In genomic region chr6:139480356-139480833, GRCh38 we compare ENCODE assay signal across 1 cellular context.
TF ChIP-seq lines count a peak whose summit lies in the region.

No MANE protein-coding gene starts in this region.

TF ChIP-seq in HepG2, 621 proteins besides CTCF, POLR2A, EP300 and RAD21 (continued from another document and continues in another):
- peak; percentile 10; the same call in 1 of the 2 replicates for TF ChIP-seq ZNF646 (CRISPR knock-in tag; IDR thresholded peaks at IDR 0.05)
- no peak for TF ChIP-seq HIVEP1 (CRISPR knock-in tag; IDR thresholded peaks at IDR 0.05)
- no peak for TF ChIP-seq TAF1 (CRISPR knock-in tag; IDR thresholded peaks at IDR 0.05)
- TF ChIP-seq SNRNP70 (IDR thresholded peaks at IDR 0.05; ENCODE audit: low read depth, low read length), result no peak
- TF ChIP-seq AFF4 (CRISPR knock-in tag; IDR thresholded peaks at IDR 0.05), result no peak
- no peak for TF ChIP-seq ZNF512 (CRISPR knock-in tag; IDR thresholded peaks at IDR 0.05)
- TF ChIP-seq ZMYM2 (CRISPR knock-in tag; IDR thresholded peaks at IDR 0.05), result 0 out of 2 replicates have a peak, but pooled peaks have one; percentile 69
- no peak for TF ChIP-seq ARNT (IDR thresholded peaks at IDR 0.05)
- TF ChIP-seq KMT2A (CRISPR knock-in tag; IDR thresholded peaks at IDR 0.05), result 0 out of 2 replicates have a peak, but pooled peaks have one; percentile 48
- TF ChIP-seq ATF6 (CRISPR knock-in tag; conservative IDR thresholded peaks at IDR 0.05), result no peak
- TF ChIP-seq YEATS4 (CRISPR knock-in tag; IDR thresholded peaks at IDR 0.05; ENCODE audit: borderline replicate concordance), result peak; percentile 82
- TF ChIP-seq ZFP36L2 (CRISPR knock-in tag; IDR thresholded peaks at IDR 0.05), result no peak
- TF ChIP-seq TBX3 (IDR thresholded peaks at IDR 0.05; ENCODE audit: borderline replicate concordance), result peak; percentile 75; the same call in 1 of the 2 replicates
- no peak for TF ChIP-seq LBX2 (CRISPR knock-in tag; IDR thresholded peaks at IDR 0.05; ENCODE audit: borderline replicate concordance)
- TF ChIP-seq KMT2B (CRISPR knock-in tag; IDR thresholded peaks at IDR 0.05), result peak; percentile 59; the same call in 1 of the 2 replicates
- TF ChIP-seq DRAP1 (CRISPR knock-in tag; IDR thresholded peaks at IDR 0.05), result peak; percentile 35; the same call in 1 of the 2 replicates
- TF ChIP-seq FOXO1 (CRISPR knock-in tag; IDR thresholded peaks at IDR 0.05), result peak; percentile 92
- TF ChIP-seq PHF20 (CRISPR knock-in tag; IDR thresholded peaks at IDR 0.05), result no peak
- TF ChIP-seq PAWR (CRISPR knock-in tag; IDR thresholded peaks at IDR 0.05; ENCODE audit: borderline replicate concordance), result no peak
- peak; percentile 38; the same call in 1 of the 2 replicates for TF ChIP-seq ZNF652 (CRISPR knock-in tag; IDR thresholded peaks at IDR 0.05; ENCODE audit: borderline replicate concordance, low read depth)
- no peak for TF ChIP-seq ZSCAN22 (CRISPR knock-in tag; IDR thresholded peaks at IDR 0.05)
- TF ChIP-seq HNF1A (IDR thresholded peaks at IDR 0.05; ENCODE audit: low read depth), result peak; percentile 55; the same call in 1 of the 2 replicates
- TF ChIP-seq HNF1A (CRISPR knock-in tag; IDR thresholded peaks at IDR 0.05; ENCODE audit: borderline replicate concordance), result peak; percentile 85; the same call in 1 of the 2 replicates
- TF ChIP-seq MEF2D (CRISPR knock-in tag; IDR thresholded peaks at IDR 0.05), result peak; percentile 63; the same call in 1 of the 2 replicates
- peak; percentile 77 for TF ChIP-seq ZNF205 (CRISPR knock-in tag; IDR thresholded peaks at IDR 0.05)
- TF ChIP-seq AHDC1 (CRISPR knock-in tag; IDR thresholded peaks at IDR 0.05; ENCODE audit: borderline replicate concordance), result peak; percentile 99
- TF ChIP-seq HMG20B (CRISPR knock-in tag; conservative IDR thresholded peaks at IDR 0.05), result peak; percentile 67
